Comparison of ENCODE assay signal across 8 cellular contexts in genomic region chr20:6765469-6766058, GRCh38. TPM values are rescaled to one million over a fixed set of nuclear protein-coding genes. Genes with fewer than 3 reads are reported as not detected.
DNase-seq lines count a peak whose midpoint lies in the region; ATAC-seq and TF ChIP-seq lines count a peak whose summit lies in the region.

No MANE protein-coding gene starts in this region.

- ATAC-seq in GM19035 (IDR thresholded peaks at IDR 0.05; ENCODE audit: unreplicated experiment), result no peak
- no peak for ATAC-seq in activated naive CD8-positive, alpha-beta T cell treated with anti-CD3 and anti-CD28 coated beads, Interleukin-2, amount 50 U/mL, for 24 hours

- no peak overlapping the region for H4K91ac ChIP-seq in H9 (ENCODE audit: insufficient read length, low read depth, low read length)

- H3K27me3 ChIP-seq in H9 (ENCODE audit: insufficient read depth, low read length) (peaks cover 12% of the 10 kb centered on the region; the same call in 1 of the 2 replicates), brain microvascular endothelial cell (replicated peaks) (no peaks in the 10 kb centered on the region)

- no peak overlapping the region for H3K9ac ChIP-seq in H9 (ENCODE audit: extremely low read depth, insufficient read length, low read length)

- H3K4ac ChIP-seq in H9 (ENCODE audit: low read depth, low read length), result no peak overlapping the region

- peak overlapping the region in 2 of 3 experiments; percentile 77 to 95; a peak in 4 of 7 replicates for H3K27ac Mint-ChIP-seq in H9
- H3K27ac Mint-ChIP-seq in activated naive CD8-positive, alpha-beta T cell treated with anti-CD3 and anti-CD28 coated beads, Interleukin-2, amount 50 U/mL, for 24 hours, result no peak overlapping the region

- no peak overlapping the region for H2BK20ac ChIP-seq in H9 (ENCODE audit: low read depth, low read length, poor library complexity, severe bottlenecking)

- H2AFZ ChIP-seq in H9 (ENCODE audit: low read length), result no peak overlapping the region

- no peak overlapping the region for H3K56ac ChIP-seq in H9 (ENCODE audit: insufficient read length, low read depth, low read length)

- H4K20me1 ChIP-seq in H9 (ENCODE audit: control insufficient read depth, insufficient read depth, insufficient read length), result no peaks in the 10 kb centered on the region

- no peak overlapping the region for H3K23ac ChIP-seq in H9 (ENCODE audit: insufficient read length, low read depth, low read length)

- peaks cover under 1 to 17% of the 10 kb centered on the region in 2 experiments; a peak in 4 of 5 replicates for H3K9me3 Mint-ChIP-seq in H9
- no peaks in the 10 kb centered on the region for H3K9me3 Mint-ChIP-seq in activated naive CD8-positive, alpha-beta T cell treated with anti-CD3 and anti-CD28 coated beads, Interleukin-2, amount 50 U/mL, for 24 hours

- H3K23me2 ChIP-seq in H9 (ENCODE audit: insufficient read length, low read depth, low read length, poor library complexity, severe bottlenecking), result peaks cover 22% of the 10 kb centered on the region

- H4K5ac ChIP-seq in H9 (ENCODE audit: insufficient read length, low read depth, low read length), result no peak overlapping the region

- WGBS in H9 (ENCODE audit: extremely low coverage, insufficient read length, low lambda C conversion rate), result no CpG with 5 or more reads among the region's 6 CpGs

- peak; percentile 76 for TF ChIP-seq CTCF in H9 (conservative IDR thresholded peaks at IDR 0.05)
- peak; percentile 51 for TF ChIP-seq CTCF in brain microvascular endothelial cell (IDR thresholded peaks at IDR 0.05; ENCODE audit: low read depth, low read length, missing control alignments)

- no peak overlapping the region for H2BK15ac ChIP-seq in H9 (ENCODE audit: low read depth, low read length)

- H2BK12ac ChIP-seq in H9 (ENCODE audit: insufficient read length, low read depth, low read length), result no peak overlapping the region

- H3K36me3 Mint-ChIP-seq in H9 (ENCODE audit: insufficient read depth in 1 of 3, low read depth in 3 of 3), result peaks cover 0 to 17% (median 3%) of the 10 kb centered on the region in 3 experiments; a peak in 3 of 7 replicates
- no peaks in the 10 kb centered on the region for H3K36me3 Mint-ChIP-seq in activated naive CD8-positive, alpha-beta T cell treated with anti-CD3 and anti-CD28 coated beads, Interleukin-2, amount 50 U/mL, for 24 hours (ENCODE audit: low read depth)

- H3K36me3 ChIP-seq in brain microvascular endothelial cell (replicated peaks), result no peaks in the 10 kb centered on the region

- H2BK120ac ChIP-seq in H9 (ENCODE audit: low read depth, low read length, poor library complexity, severe bottlenecking), result no peak overlapping the region

- H3K4me3 Mint-ChIP-seq in H9, result peak overlapping the region in 1 of 2 experiments; percentile 31; a peak in 2 of 5 replicates
- no peak overlapping the region for H3K4me3 Mint-ChIP-seq in activated naive CD8-positive, alpha-beta T cell treated with anti-CD3 and anti-CD28 coated beads, Interleukin-2, amount 50 U/mL, for 24 hours

- H3K27ac ChIP-seq in H9 (ENCODE audit: insufficient read length, low read depth, low read length) (no peak overlapping the region), brain microvascular endothelial cell (no peak overlapping the region)

- no peak overlapping the region for H3T11ph ChIP-seq in H9 (ENCODE audit: low read length)

- peaks cover 34% of the 10 kb centered on the region for H3K27me3 Mint-ChIP-seq in H9 (ENCODE audit: low read depth)
- H3K27me3 Mint-ChIP-seq in activated naive CD8-positive, alpha-beta T cell treated with anti-CD3 and anti-CD28 coated beads, Interleukin-2, amount 50 U/mL, for 24 hours, result peaks cover 34% of the 10 kb centered on the region

- no peak overlapping the region for H3K4me3 ChIP-seq in brain microvascular endothelial cell (ENCODE audit: low read depth, low read length)

- H3K4me1 ChIP-seq in H9 (ENCODE audit: insufficient read depth, low read length), result peaks cover 12% of the 10 kb centered on the region; the same call in 1 of the 2 replicates

- H2BK5ac ChIP-seq in H9 (ENCODE audit: insufficient read length, low read length), result no peak overlapping the region

- no peak overlapping the region for H3K18ac ChIP-seq in H9 (ENCODE audit: insufficient read length, low read depth, low read length)

- H3K4me2 ChIP-seq in H9 (ENCODE audit: insufficient read depth, insufficient read length, low read length), result peak overlapping the region; percentile 35

- no peak overlapping the region for H4K8ac ChIP-seq in H9 (replicated peaks; ENCODE audit: insufficient read length, low read depth, low read length)

- H3K4me1 Mint-ChIP-seq in H9, result peaks cover 53 to 63% of the 10 kb centered on the region in 2 experiments
- peaks cover 10% of the 10 kb centered on the region for H3K4me1 Mint-ChIP-seq in activated naive CD8-positive, alpha-beta T cell treated with anti-CD3 and anti-CD28 coated beads, Interleukin-2, amount 50 U/mL, for 24 hours

- peak; percentile 32 for DNase-seq in AG20443 (ENCODE audit: low spot score)
- no peak for DNase-seq in H9
- DNase-seq in NCI-H345 treated with DMSO at 0.1 percent for 48 hours (lab: John Stamatoyannopoulos, UW; ENCODE audit: unreplicated experiment), result peak; percentile 74
- peak; percentile 27 for DNase-seq in brain microvascular endothelial cell
- DNase-seq in medulla oblongata (ENCODE audit: extremely low spot score), result peak; percentile 75
- no peak for DNase-seq in activated CD4-positive, alpha-beta T cell treated with anti-CD3 and anti-CD28 coated beads for 1 hour
- no peak for DNase-seq in activated naive CD8-positive, alpha-beta T cell treated with anti-CD3 and anti-CD28 coated beads, Interleukin-2, amount 50 U/mL, for 24 hours

- no peak overlapping the region for H2AK5ac ChIP-seq in H9 (ENCODE audit: insufficient read length, low read length)

- H3K9me3 ChIP-seq in H9 (ENCODE audit: control insufficient read depth, low read depth, low read length), result no peaks in the 10 kb centered on the region

- no peaks in the 10 kb centered on the region for H3K79me2 ChIP-seq in H9 (ENCODE audit: insufficient read depth, low read length)

- in situ Hi-C loops in brain microvascular endothelial cell (cut with HindIII; ENCODE audit: low pct_ligation_motif_present, low sequenced_read_pairs), result no loop called here

- no peak overlapping the region for H3K14ac ChIP-seq in H9 (ENCODE audit: insufficient read depth, low read length)

- no peaks in the 10 kb centered on the region for H3K79me1 ChIP-seq in H9 (ENCODE audit: insufficient read depth, low read depth, low read length, poor library complexity, severe bottlenecking)

RNA-seq across cellular contexts. Expression of gene BMP2, which starts 1.9 kb away (rescaled TPM):
- total RNA-seq in H9 (2021), result 6.5 and 6.6 TPM in 2 replicates

Comparison
In these comparisons a context has a peak if more than half of its experiments do, and no peak if none do; other contexts are left out.
1. DNase-seq: peak in AG20443 (single experiment), NCI-H345 treated with DMSO at 0.1 percent for 48 hours (single experiment), brain microvascular endothelial cell (single experiment) and medulla oblongata (single experiment); none in H9 (single experiment), activated CD4-positive, alpha-beta T cell treated with anti-CD3 and anti-CD28 coated beads for 1 hour (single experiment) and activated naive CD8-positive, alpha-beta T cell treated with anti-CD3 and anti-CD28 coated beads, Interleukin-2, amount 50 U/mL, for 24 hours (single experiment).